In genomic region chr2:207055254-207055653, GRCh38 we compare ENCODE assay signal across 1 cellular context.
TF ChIP-seq lines count a peak whose summit lies in the region.

No MANE protein-coding gene starts in this region.

TF ChIP-seq in GM23338, 12 proteins besides CTCF, POLR2A, EP300 and RAD21 (continued from another document):
- no peak for TF ChIP-seq ZNF462 (CRISPR knock-in tag; IDR thresholded peaks at IDR 0.05)
